3 cellular contexts compared by ENCODE assay signal in genomic region chr10:62358151-62358550, GRCh38. TPM values are rescaled to one million over a fixed set of nuclear protein-coding genes. Genes with fewer than 3 reads are reported as not detected.
"Had no signal": no experiment of that assay in that cellular context is flagged by ENCODE, and none has a peak within 500 bp of the region (broad histone marks: within the 10 kb centered on the region; RNA-seq: fewer than 3 reads in every experiment).

No MANE protein-coding gene starts in this region.

RNA-seq across cellular contexts. Expression of gene ZNF365, which starts 16.0 kb away (rescaled TPM):
- total RNA-seq: OCI-LY7, Right ventricle myocardium inferior, Right ventricle myocardium superior had no signal
